In genomic region chr13:96449920-96450319, GRCh38 we compare ENCODE assay signal across 3 cellular contexts.
"Had no signal": no experiment of that assay in that cellular context is flagged by ENCODE, and none has a peak within 500 bp of the region (broad histone marks: within the 10 kb centered on the region; RNA-seq: fewer than 3 reads in every experiment).

No MANE protein-coding gene starts in this region.

- H3K4me3 ChIP-seq: GM12878 had no signal

- ATAC-seq: GM12878 had no signal

- DNase-seq: GDM1, GF-D8 had no signal
